In genomic region chr2:173412628-173413027, GRCh38 we compare ENCODE assay signal across 21 cellular contexts. TPM values are rescaled to one million over a fixed set of nuclear protein-coding genes. Genes with fewer than 3 reads are reported as not detected.
DNase-seq lines count a peak whose midpoint lies in the region; TF ChIP-seq lines count a peak whose summit lies in the region.
"Had no signal": no experiment of that assay in that cellular context is flagged by ENCODE, and none has a peak within 500 bp of the region (broad histone marks: within the 10 kb centered on the region; RNA-seq: fewer than 3 reads in every experiment).

No MANE protein-coding gene starts in this region.

- H3K27ac ChIP-seq in hepatocyte, result no peak overlapping the region
- H3K27ac ChIP-seq: A549, BLaER1, KMS-11 had no signal

- H3K9me3 ChIP-seq in hepatocyte (ENCODE audit: low read depth), result no peaks in the 10 kb centered on the region
- H3K9me3 ChIP-seq: A549, BLaER1 had no signal

- H2AFZ ChIP-seq in hepatocyte, result no peak overlapping the region

- H3K9me2 ChIP-seq in hepatocyte (replicated peaks; ENCODE audit: insufficient read depth), result no peaks in the 10 kb centered on the region

- H3K27ac Mint-ChIP-seq in glutamatergic neuron (ENCODE audit: unreplicated experiment), result peak overlapping the region; percentile 81
- H3K27ac Mint-ChIP-seq: CD8-positive, alpha-beta T cell; HFFc6 had no signal

- no peak overlapping the region for H3K4me2 ChIP-seq in hepatocyte
- H3K4me2 ChIP-seq: A549, KMS-11 had no signal

- no peaks in the 10 kb centered on the region for H3K27me3 ChIP-seq in hepatocyte
- H3K27me3 ChIP-seq: BLaER1 had no signal

- peaks cover 2% of the 10 kb centered on the region for H3K27me3 Mint-ChIP-seq in glutamatergic neuron (ENCODE audit: unreplicated experiment)

- H3K36me3 Mint-ChIP-seq in glutamatergic neuron (ENCODE audit: unreplicated experiment), result no peaks in the 10 kb centered on the region
- H3K36me3 Mint-ChIP-seq: CD8-positive, alpha-beta T cell had no signal

- no peaks in the 10 kb centered on the region for H3K4me1 ChIP-seq in hepatocyte (ENCODE audit: insufficient read depth)

- WGBS in hepatocyte (ENCODE audit: low lambda C conversion rate, missing lambda C conversion rate), result 41% methylated on average over 1 of the region's 1 CpG

- no peak overlapping the region for H3K4me3 ChIP-seq in hepatocyte
- H3K4me3 ChIP-seq: A549, BLaER1 had no signal

- H3K9me3 Mint-ChIP-seq in glutamatergic neuron (ENCODE audit: unreplicated experiment), result peaks cover 2% of the 10 kb centered on the region
- H3K9me3 Mint-ChIP-seq: CD8-positive, alpha-beta T cell; HFFc6 had no signal

- TF ChIP-seq CTCF in glutamatergic neuron (IDR thresholded peaks at IDR 0.05; ENCODE audit: partially characterized antibody, unreplicated experiment) (no peak), hepatocyte (IDR thresholded peaks at IDR 0.05; ENCODE audit: poor library complexity) (no peak)

- H3K4me1 Mint-ChIP-seq in glutamatergic neuron (ENCODE audit: low read depth, unreplicated experiment), result peaks cover 34% of the 10 kb centered on the region

- DNase-seq in Ammon's horn (ENCODE audit: low spot score), result peak; percentile 20
- peak; percentile 92 for DNase-seq in DMS 273 (lab: John Stamatoyannopoulos, UW; ENCODE audit: unreplicated experiment)
- peak; percentile 94 for DNase-seq in NCI-H524 treated with DMSO at 0.1 percent for 48 hours (lab: John Stamatoyannopoulos, UW)
- no peak for DNase-seq in glutamatergic neuron
- no peak for DNase-seq in hepatocyte (ENCODE audit: low spot score)
- DNase-seq in cerebellum (ENCODE audit: low spot score), result no peak
- no peak for DNase-seq in activated gamma-delta T cell (lab: John Stamatoyannopoulos, UW)
- DNase-seq: Calu3; CD8-positive, alpha-beta T cell; DND-41; H7; HFFc6; MV-4-11; NCI-H1930; NCI-H446 treated with DMSO at 0.1 percent for 48 hours; NCI-H748 treated with DMSO at 0.1 percent for 48 hours; SHP77 treated with DMSO at 0.1 percent for 48 hours; SW 1271 had no signal

- H3K4me3 Mint-ChIP-seq in glutamatergic neuron (ENCODE audit: unreplicated experiment), result no peak overlapping the region
- H3K4me3 Mint-ChIP-seq: CD8-positive, alpha-beta T cell; HFFc6 had no signal

- H4K20me1 ChIP-seq in hepatocyte (ENCODE audit: insufficient read depth, poor library complexity, severe bottlenecking), result no peaks in the 10 kb centered on the region
- H4K20me1 ChIP-seq: BLaER1 had no signal

- H3K36me3 ChIP-seq in hepatocyte (replicated peaks; ENCODE audit: insufficient read depth, low read depth), result no peaks in the 10 kb centered on the region
- H3K36me3 ChIP-seq: BLaER1 had no signal

- no peaks in the 10 kb centered on the region for H3K79me2 ChIP-seq in hepatocyte

RNA-seq across cellular contexts. Expression of gene CDCA7, which starts 58.0 kb away (rescaled TPM):
- total RNA-seq in glutamatergic neuron (ENCODE audit: unreplicated experiment) (3.2 TPM), hepatocyte (8.7 and 11.4 TPM in 2 replicates), cerebellum (14.2 TPM)
- polyA plus RNA-seq in hepatocyte, result 4.9 and 6.0 TPM in 2 replicates

Comparison
In these comparisons a context has a peak if more than half of its experiments do, and no peak if none do; other contexts are left out.
1. DNase-seq: peak in Ammon's horn (single experiment), DMS 273 (single experiment) and NCI-H524 treated with DMSO at 0.1 percent for 48 hours (single experiment); none in glutamatergic neuron (single experiment), hepatocyte (single experiment), cerebellum (single experiment) and activated gamma-delta T cell (single experiment).